Comparison of ENCODE assay signal across 9 cellular contexts in the genomic region with DNA sequence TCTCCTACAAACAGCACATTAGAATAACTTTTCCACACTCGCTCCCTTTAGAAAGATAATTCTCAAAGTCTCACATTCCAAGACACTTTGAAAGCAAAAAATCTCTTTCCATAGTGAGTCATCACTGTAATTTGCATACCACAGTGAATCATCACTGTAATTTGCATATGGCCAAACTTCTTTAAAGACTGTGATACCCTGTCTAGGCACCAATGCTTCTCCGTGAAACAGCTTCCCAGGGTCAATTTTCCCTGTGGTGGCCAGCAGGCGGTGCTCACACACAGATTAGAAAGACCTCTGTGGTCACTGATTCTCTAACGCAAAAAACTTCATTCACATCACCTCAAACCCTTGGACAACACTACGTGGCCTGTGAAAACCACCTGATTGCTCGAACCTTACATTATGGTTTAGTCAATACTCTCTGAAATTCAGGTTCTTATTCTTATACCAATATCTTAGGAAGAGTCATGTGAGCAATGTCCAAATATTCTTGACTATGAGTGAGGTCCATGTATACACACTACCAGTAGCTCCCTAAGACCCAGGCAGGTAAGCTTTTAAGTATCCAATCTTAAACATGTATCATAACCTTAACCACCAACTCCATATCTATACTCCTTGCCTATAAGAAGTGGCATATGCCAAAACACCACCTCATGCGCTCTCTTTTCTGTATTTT.
DNase-seq lines count a peak whose midpoint lies in the region; ATAC-seq and TF ChIP-seq lines count a peak whose summit lies in the region.
"Had no signal": no experiment of that assay in that cellular context is flagged by ENCODE, and none has a peak within 500 bp of the region (broad histone marks: within the 10 kb centered on the region; RNA-seq: fewer than 3 reads in every experiment).

No MANE protein-coding gene starts in this region.

- H3K27me3 Mint-ChIP-seq in activated CD4-positive, alpha-beta memory T cell treated with anti-CD3 and anti-CD28 coated beads for 36 hours = peaks cover 24% of the 10 kb centered on the region

- H3K4me1 Mint-ChIP-seq in activated CD4-positive, alpha-beta memory T cell treated with anti-CD3 and anti-CD28 coated beads for 36 hours (ENCODE audit: low read depth) = no peaks in the 10 kb centered on the region

- in situ Hi-C loops in HAP-1 (cut with MboI; ENCODE audit: low sequenced_read_pairs) = no loop called here

- peaks cover 12% of the 10 kb centered on the region for H3K9me3 Mint-ChIP-seq in activated CD4-positive, alpha-beta memory T cell treated with anti-CD3 and anti-CD28 coated beads for 36 hours

- H3K27me3 ChIP-seq in HAP-1 (ENCODE audit: low read depth) = no peaks in the 10 kb centered on the region

- no peak overlapping the region for H3K4me3 Mint-ChIP-seq in activated CD4-positive, alpha-beta memory T cell treated with anti-CD3 and anti-CD28 coated beads for 36 hours
- H3K4me3 Mint-ChIP-seq: dendritic cell treated with granulocyte-macrophage colony-stimulating factor and Interleukin-4, amounts not matched to agents 40 ng/mL and 50 ng/mL, for 4 days had no signal

- no peaks in the 10 kb centered on the region for H3K36me3 Mint-ChIP-seq in activated CD4-positive, alpha-beta memory T cell treated with anti-CD3 and anti-CD28 coated beads for 36 hours

- H3K9me3 ChIP-seq in HAP-1 = no peaks in the 10 kb centered on the region

- no peaks in the 10 kb centered on the region for H3K36me3 ChIP-seq in HAP-1 (replicated peaks)

- TF ChIP-seq CTCF in fibroblast of the aortic adventitia (IDR thresholded peaks at IDR 0.05; ENCODE audit: insufficient read depth, low read length) = peak; percentile 80

- no peak overlapping the region for H3K27ac Mint-ChIP-seq in activated CD4-positive, alpha-beta memory T cell treated with anti-CD3 and anti-CD28 coated beads for 36 hours
- H3K27ac Mint-ChIP-seq: dendritic cell treated with granulocyte-macrophage colony-stimulating factor and Interleukin-4, amounts not matched to agents 40 ng/mL and 50 ng/mL, for 4 days had no signal

- H3K4me1 ChIP-seq in HAP-1 = no peaks in the 10 kb centered on the region

- intact Hi-C loops in activated CD4-positive, alpha-beta memory T cell treated with anti-CD3 and anti-CD28 coated beads for 36 hours (cut with micrococcal nuclease) = loop anchor here (1.0 to 5.0 kb wide), 3 partner anchors 206 to 694 kb away; no protein-coding TSS in a partner anchor

- POLR2A ChIA-PET in activated CD4-positive, alpha-beta memory T cell treated with anti-CD3 and anti-CD28 coated beads for 36 hours (lab: Charles Lee) = no interaction called here

- ATAC-seq in GM18511 (IDR thresholded peaks at IDR 0.05; ENCODE audit: unreplicated experiment) = no peak

- peak; percentile 11 for DNase-seq in DMS153 treated with DMSO at 0.1 percent for 48 hours (lab: John Stamatoyannopoulos, UW; ENCODE audit: unreplicated experiment)
- DNase-seq in DMS153 (lab: John Stamatoyannopoulos, UW) = no peak
- peak; percentile 6 to 62 for DNase-seq in HAP-1 (ENCODE audit: low spot score in 2 of 2)
- DNase-seq in NCI-H2029 (lab: John Stamatoyannopoulos, UW) = peak; percentile 56
- DNase-seq in activated CD4-positive, alpha-beta memory T cell treated with anti-CD3 and anti-CD28 coated beads for 36 hours = peak; percentile 57
- peak; percentile 47 for DNase-seq in fibroblast of the aortic adventitia (ENCODE audit: low read depth)
- peak; percentile 12 for DNase-seq in occipital lobe (lab: John Stamatoyannopoulos, UW)

- CTCF ChIA-PET in activated CD4-positive, alpha-beta memory T cell treated with anti-CD3 and anti-CD28 coated beads for 36 hours (lab: Charles Lee) = interaction anchor here (0.6 to 2.0 kb wide), 4 partner anchors 254 to 1097 kb away, joined by 3 to 8 read pairs (median 6); no protein-coding TSS in a partner anchor

- H3K4me3 ChIP-seq in HAP-1 (no peak overlapping the region), fibroblast of the aortic adventitia (ENCODE audit: low read depth, low read length) (no peak overlapping the region)
